Comparison of ENCODE assay signal across 20 cellular contexts in the genomic region with DNA sequence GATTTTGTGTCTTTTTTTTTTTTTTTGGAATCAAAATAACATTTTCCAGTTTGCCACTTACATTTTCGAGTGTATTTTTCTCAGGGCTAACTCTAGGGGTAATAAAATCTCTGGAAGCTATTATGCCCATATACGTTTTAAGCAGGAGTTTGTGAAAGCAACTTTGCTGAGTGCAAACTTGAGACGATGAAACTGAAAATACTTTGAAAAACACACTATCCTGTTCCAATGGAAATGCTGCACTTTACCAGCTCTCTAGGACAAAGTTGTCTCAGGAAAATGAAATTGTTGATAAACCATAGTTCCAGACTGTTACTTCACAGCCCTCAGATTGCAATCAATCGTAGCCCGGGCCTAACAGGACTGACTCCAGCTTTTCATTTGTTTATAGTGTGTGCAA.
A peak's percentile ranks its signal among the peaks of the same experiment; 100 is the strongest.
DNase-seq lines count a peak whose midpoint lies in the region; ATAC-seq, FAIRE-seq and TF ChIP-seq lines count a peak whose summit lies in the region.
"Had no signal": no experiment of that assay in that cellular context is flagged by ENCODE, and none has a peak within 500 bp of the region (broad histone marks: within the 10 kb centered on the region; RNA-seq: fewer than 3 reads in every experiment).

No MANE protein-coding gene starts in this region.

- CTCF ChIA-PET in H1 (lab: Charles Lee; ENCODE audit: partially characterized antibody), result interaction anchor here (0.5 to 0.6 kb wide), 2 partner anchors 160 to 869 kb away, joined by 3 read pairs; no protein-coding TSS in a partner anchor

- 89% methylated on average over 5 of the region's 5 CpGs; no CpG with 5 or more reads in 1 of the 2 experiments for WGBS in H1 (ENCODE audit: extremely low coverage in 1 of 2, insufficient coverage in 1 of 2, insufficient read length in 1 of 2, insufficient replicate concordance in 2 of 2, low coverage in 1 of 2, low lambda C conversion rate in 2 of 2, missing lambda C conversion rate in 1 of 2), 2 experiments

- TF ChIP-seq EP300 in H1 (IDR thresholded peaks at IDR 0.05; ENCODE audit: borderline replicate concordance in 1 of 2, low read depth in 2 of 2, low read length in 2 of 2), result no peak

- DNase-seq in DMS79 (lab: John Stamatoyannopoulos, UW), result peak; percentile 3
- no peak for DNase-seq in DMS79 treated with DMSO at 0.1 percent for 48 hours (lab: John Stamatoyannopoulos, UW)
- no peak for DNase-seq in H1 (ENCODE audit: low read depth in 1 of 2, low spot score in 2 of 2)
- peak; percentile 76 for DNase-seq in superior temporal gyrus (ENCODE audit: extremely low spot score)
- DNase-seq: activated CD4-positive, alpha-beta T cell treated with anti-CD3 and anti-CD28 coated beads, Interleukin-2, amount 50 U/mL, for 1 hour; activated T-cell treated with anti-CD3 and anti-CD28 coated beads, Interleukin-2, amount 50 U/mL, for 1 hour; CD8-positive, alpha-beta T cell; NCI-H2171 treated with DMSO at 0.1 percent for 48 hours; SJCRH30; stimulated activated CD4-positive, alpha-beta T cell treated with anti-CD3 and anti-CD28 coated beads, Interleukin-4, amount 100 ng/mL, for 4 hours had no signal

- no peak overlapping the region for H3K18ac ChIP-seq in H1 (ENCODE audit: extremely low read depth, low read length)

- no peak overlapping the region for H2BK5ac ChIP-seq in H1 (ENCODE audit: low read depth, low read length)

- H3K36me3 Mint-ChIP-seq in nephron (ENCODE audit: low read depth), result no peaks in the 10 kb centered on the region
- H3K36me3 Mint-ChIP-seq: activated naive CD8-positive, alpha-beta T cell treated with anti-CD3 and anti-CD28 coated beads for 36 hours; CD8-positive, alpha-beta T cell; IgD-negative memory B cell had no signal

- H4K8ac ChIP-seq in H1 (ENCODE audit: extremely low read depth, insufficient read depth, low read length), result no peak overlapping the region

- no peak for FAIRE-seq in H1 (lab: Jason Lieb, UNC)
- FAIRE-seq: GM12878 had no signal

- H3K4me3 ChIP-seq in H1 (ENCODE audit: extremely low read depth in 1 of 4, insufficient read depth in 2 of 4, low read depth in 3 of 4, low read length in 4 of 4), result peak overlapping the region in 1 of 4 experiments; percentile 70; a peak in 1 of 8 replicates
- H3K4me3 ChIP-seq: GM12878, SJCRH30 had no signal

- no peaks in the 10 kb centered on the region; the same call in 1 of the 2 replicates for H3K23me2 ChIP-seq in H1 (ENCODE audit: low read depth, low read length)

- POLR2A ChIA-PET in H1 (lab: Charles Lee; ENCODE audit: partially characterized antibody), result interaction anchor here (1.6 to 2.1 kb wide), 2 partner anchors 9 to 11 kb away, joined by 4 to 8 read pairs; no protein-coding TSS in a partner anchor

- TF ChIP-seq POLR2A in H1 (IDR thresholded peaks at IDR 0.05; ENCODE audit: control extremely low read depth in 1 of 2, low read depth in 2 of 2, low read length in 2 of 2), result no peak

- H3K14ac ChIP-seq in H1 (ENCODE audit: insufficient read length), result no peak overlapping the region

- H3K4me1 Mint-ChIP-seq in nephron, result no peaks in the 10 kb centered on the region
- H3K4me1 Mint-ChIP-seq: activated naive CD8-positive, alpha-beta T cell treated with anti-CD3 and anti-CD28 coated beads for 36 hours; central memory CD8-positive, alpha-beta T cell; H9 had no signal

- peak overlapping the region; percentile 31 to 87 (median 87) for H3K4me3 Mint-ChIP-seq in nephron
- H3K4me3 Mint-ChIP-seq: activated naive CD8-positive, alpha-beta T cell treated with anti-CD3 and anti-CD28 coated beads for 36 hours; CD8-positive, alpha-beta T cell; central memory CD8-positive, alpha-beta T cell had no signal

- H3K36me3 ChIP-seq in H1 (ENCODE audit: control insufficient read depth in 2 of 4, insufficient read depth in 4 of 4, low read length in 3 of 4), result no peaks in the 10 kb centered on the region
- H3K36me3 ChIP-seq: SJCRH30 had no signal

- H4K20me1 ChIP-seq in H1 (replicated peaks in 1 of 2; ENCODE audit: control insufficient read depth in 1 of 2, insufficient read depth in 2 of 2, low read length in 2 of 2), result no peaks in the 10 kb centered on the region

- H3K79me2 ChIP-seq in H1 (ENCODE audit: control insufficient read depth in 1 of 2, insufficient read depth in 2 of 2, low read length in 2 of 2), result no peaks in the 10 kb centered on the region

- H3K4me2 ChIP-seq in H1 (ENCODE audit: insufficient read depth in 1 of 2, low read depth in 2 of 2, low read length in 2 of 2), result peak overlapping the region; percentile 73 to 84; a peak in 3 of 4 replicates

- no peak overlapping the region for H3K9ac ChIP-seq in H1 (replicated peaks in 1 of 4; ENCODE audit: extremely low read depth in 1 of 4, low read depth in 3 of 4, low read length in 3 of 4)

- no peak overlapping the region for H2BK20ac ChIP-seq in H1 (ENCODE audit: low read length)

- no peak overlapping the region for H2BK12ac ChIP-seq in H1 (ENCODE audit: low read depth, low read length)

- ATAC-seq in HG02763 (IDR thresholded peaks at IDR 0.05; ENCODE audit: unreplicated experiment), result no peak
- no peak for ATAC-seq in HG03175 (IDR thresholded peaks at IDR 0.05; ENCODE audit: unreplicated experiment)
- ATAC-seq in HG03135 (IDR thresholded peaks at IDR 0.05; ENCODE audit: unreplicated experiment), result no peak
- ATAC-seq: CD8-positive, alpha-beta T cell; GM12878 had no signal

- H2BK120ac ChIP-seq in H1 (replicated peaks; ENCODE audit: low read depth, low read length), result no peak overlapping the region

- TF ChIP-seq CTCF in H1 (IDR thresholded peaks at IDR 0.05; ENCODE audit: control extremely low read depth in 1 of 3, insufficient read depth in 1 of 3, low read depth in 1 of 3, low read length in 3 of 3) (no peak), nephron (IDR thresholded peaks at IDR 0.05; ENCODE audit: unreplicated experiment in 3 of 3) (no peak)

- H3K79me1 ChIP-seq in H1 (ENCODE audit: low read depth, low read length), result no peaks in the 10 kb centered on the region

- peaks cover 0 to 5% (median 1%) of the 10 kb centered on the region in 4 experiments; a peak in 3 of 7 replicates for H3K4me1 ChIP-seq in H1 (replicated peaks in 1 of 4; ENCODE audit: control insufficient read depth in 3 of 4, insufficient read depth in 4 of 4, low read length in 3 of 4)
- H3K4me1 ChIP-seq: SJCRH30 had no signal

- no peaks in the 10 kb centered on the region for H3K27me3 Mint-ChIP-seq in nephron (ENCODE audit: low read depth)

- no peaks in the 10 kb centered on the region for H3K9me3 Mint-ChIP-seq in nephron
- H3K9me3 Mint-ChIP-seq: activated naive CD8-positive, alpha-beta T cell treated with anti-CD3 and anti-CD28 coated beads for 36 hours; CD8-positive, alpha-beta T cell; central memory CD8-positive, alpha-beta T cell had no signal

- H3K23ac ChIP-seq in H1 (ENCODE audit: insufficient read length), result no peak overlapping the region

- H2BK15ac ChIP-seq in H1 (ENCODE audit: low read length), result no peak overlapping the region

- H4K5ac ChIP-seq in H1 (ENCODE audit: insufficient read length, low read depth, low read length), result no peak overlapping the region

- H3K27ac ChIP-seq in H1 (ENCODE audit: low read depth, low read length), result no peak overlapping the region
- H3K27ac ChIP-seq: 22Rv1, SJCRH30 had no signal

- H3K27ac Mint-ChIP-seq in nephron, result peak overlapping the region in 2 of 3 experiments; percentile 85 to 91
- H3K27ac Mint-ChIP-seq: activated naive CD8-positive, alpha-beta T cell treated with anti-CD3 and anti-CD28 coated beads for 36 hours; CD8-positive, alpha-beta T cell; IgD-negative memory B cell had no signal

- no peak overlapping the region for H2AFZ ChIP-seq in H1 (ENCODE audit: low read length)

- no peak overlapping the region for H4K91ac ChIP-seq in H1 (replicated peaks; ENCODE audit: insufficient read length, low read length)

- TF ChIP-seq RAD21 in H1 (IDR thresholded peaks at IDR 0.05 in 1 of 2, conservative IDR thresholded peaks at IDR 0.05 in 1 of 2; ENCODE audit: low read depth in 2 of 2, low read length in 2 of 2), result no peak

- H3K56ac ChIP-seq in H1 (replicated peaks; ENCODE audit: insufficient read length, low read depth, low read length), result no peak overlapping the region

- H3K27me3 ChIP-seq in H1 (replicated peaks in 1 of 4; ENCODE audit: control insufficient read depth in 3 of 4, extremely low read depth in 1 of 4, insufficient read depth in 3 of 4, low read length in 3 of 4), result no peaks in the 10 kb centered on the region

- no peak overlapping the region for H3K4ac ChIP-seq in H1 (replicated peaks; ENCODE audit: insufficient read length, low read depth, low read length)

- peaks cover 0 to 7% of the 10 kb centered on the region in 2 experiments; a peak in 2 of 4 replicates for H3K9me3 ChIP-seq in H1 (ENCODE audit: insufficient read depth in 2 of 2, low read depth in 1 of 2, low read length in 1 of 2)
- H3K9me3 ChIP-seq: SJCRH30 had no signal

- no peak overlapping the region for H2AK5ac ChIP-seq in H1 (ENCODE audit: low read depth, low read length)

TF ChIP-seq in H1, 55 proteins besides CTCF, POLR2A, EP300 and RAD21:
- no peak for TF ChIP-seq MAFK (IDR thresholded peaks at IDR 0.05; ENCODE audit: low read depth, low read length)
- TF ChIP-seq FOSL1 (IDR thresholded peaks at IDR 0.05; ENCODE audit: insufficient read depth, low read depth, low read length), result no peak
- no peak for TF ChIP-seq KDM4A (IDR thresholded peaks at IDR 0.05; ENCODE audit: low read depth, low read length, severe bottlenecking)
- TF ChIP-seq RNF2 (IDR thresholded peaks at IDR 0.05; ENCODE audit: borderline replicate concordance, low read depth, low read length, missing control alignments, poor library complexity, severe bottlenecking), result no peak
- no peak for TF ChIP-seq RXRA (IDR thresholded peaks at IDR 0.05; ENCODE audit: insufficient read depth, low read depth, low read length)
- no peak for TF ChIP-seq JUND (IDR thresholded peaks at IDR 0.05; ENCODE audit: low read length)
- no peak for TF ChIP-seq NRF1 (IDR thresholded peaks at IDR 0.05; ENCODE audit: low read depth, low read length)
- no peak for TF ChIP-seq RBBP5 (IDR thresholded peaks at IDR 0.05; ENCODE audit: borderline replicate concordance, low read depth, low read length)
- TF ChIP-seq MAX (IDR thresholded peaks at IDR 0.05), result no peak
TF ChIP-seq in H1: peak in this region for 0.

Comparison
In these comparisons a context has a peak if more than half of its experiments do, and no peak if none do; other contexts are left out.
1. DNase-seq: peak in DMS79 (single experiment) and superior temporal gyrus (single experiment); none in DMS79 treated with DMSO at 0.1 percent for 48 hours (single experiment) and H1 (0 of 2).